ENCODE assay signal across 10 cellular contexts in genomic region chr12:92185052-92185451, GRCh38. TPM values are rescaled to one million over a fixed set of nuclear protein-coding genes. Genes with fewer than 3 reads are reported as not detected.
DNase-seq lines count a peak whose midpoint lies in the region; ATAC-seq and TF ChIP-seq lines count a peak whose summit lies in the region.
"Had no signal": no experiment of that assay in that cellular context is flagged by ENCODE, and none has a peak within 500 bp of the region (broad histone marks: within the 10 kb centered on the region; RNA-seq: fewer than 3 reads in every experiment).

No MANE protein-coding gene starts in this region.

- H3K9me3 Mint-ChIP-seq in neural progenitor cell = peaks cover 15% of the 10 kb centered on the region

- H3K27ac ChIP-seq in thymus (ENCODE audit: low read depth) (peak overlapping the region; percentile 42), ovary (no peak overlapping the region), gastroesophageal sphincter (no peak overlapping the region), neural progenitor cell (no peak overlapping the region)
- H3K27ac ChIP-seq: C4-2B, gastrocnemius medialis had no signal

- no peaks in the 10 kb centered on the region for H4K20me1 ChIP-seq in neural progenitor cell (ENCODE audit: low read depth)

- TF ChIP-seq POLR2A in ovary (IDR thresholded peaks at IDR 0.05) (no peak), gastroesophageal sphincter (IDR thresholded peaks at IDR 0.05) (no peak)

- H3K4me3 ChIP-seq in thymus (ENCODE audit: low read length) = no peak overlapping the region
- H3K4me3 ChIP-seq in ovary = no peak overlapping the region
- H3K4me3 ChIP-seq in gastroesophageal sphincter = no peak overlapping the region
- H3K4me3 ChIP-seq in neural progenitor cell = no peak overlapping the region
- H3K4me3 ChIP-seq: gastrocnemius medialis had no signal

- ATAC-seq in HG02885 (IDR thresholded peaks at IDR 0.05; ENCODE audit: poor library complexity, unreplicated experiment) (peak; percentile 76), T-helper 17 cell (peak; percentile 87), gastroesophageal sphincter (no peak)
- ATAC-seq: gastrocnemius medialis had no signal

- intact Hi-C loops in ovary (cut with DNase I) = no loop called here

- no peaks in the 10 kb centered on the region for H3K27me3 ChIP-seq in thymus (ENCODE audit: control insufficient read depth, insufficient read depth)
- no peaks in the 10 kb centered on the region for H3K27me3 ChIP-seq in ovary
- H3K27me3 ChIP-seq in gastroesophageal sphincter = no peaks in the 10 kb centered on the region
- H3K27me3 ChIP-seq in neural progenitor cell = no peaks in the 10 kb centered on the region
- H3K27me3 ChIP-seq: gastrocnemius medialis had no signal

- DNase-seq in stimulated activated CD4-positive, alpha-beta T cell treated with anti-CD3 and anti-CD28 coated beads, Interleukin-15, amount 100 ng/mL, for 24 hours = peak; percentile 34
- DNase-seq in stimulated activated CD4-positive, alpha-beta T cell treated with anti-CD3 and anti-CD28 coated beads, Interleukin-12 subunit alpha, Interleukin-12 subunit beta, amount 100 ng/mL, for 4 hours = no peak
- DNase-seq in T-helper 17 cell (no peak), ovary (no peak), neural progenitor cell (ENCODE audit: low spot score) (no peak)
- DNase-seq: gastrocnemius medialis had no signal

- no peak overlapping the region for H3K4me3 Mint-ChIP-seq in T-helper 17 cell
- H3K4me3 Mint-ChIP-seq in neural progenitor cell = no peak overlapping the region

- H3K27ac Mint-ChIP-seq in T-helper 17 cell (peak overlapping the region; percentile 97), neural progenitor cell (no peak overlapping the region)

- no peak overlapping the region for H3K4me2 ChIP-seq in neural progenitor cell

- H3K36me3 Mint-ChIP-seq in T-helper 17 cell (ENCODE audit: low read depth) (no peaks in the 10 kb centered on the region), neural progenitor cell (peaks cover 2% of the 10 kb centered on the region)

- H3K79me2 ChIP-seq in neural progenitor cell (ENCODE audit: low read depth) = no peaks in the 10 kb centered on the region

- no peak for TF ChIP-seq CTCF in ovary (IDR thresholded peaks at IDR 0.05)
- no peak for TF ChIP-seq CTCF in gastroesophageal sphincter (IDR thresholded peaks at IDR 0.05)
- no peak for TF ChIP-seq CTCF in neural progenitor cell (IDR thresholded peaks at IDR 0.05)

- no peak overlapping the region for H2AFZ ChIP-seq in neural progenitor cell (replicated peaks)

- H3K9me3 ChIP-seq in T-helper 17 cell (ENCODE audit: control insufficient read depth, low read length, poor library complexity, severe bottlenecking) (no peaks in the 10 kb centered on the region), thymus (ENCODE audit: control insufficient read depth) (no peaks in the 10 kb centered on the region), ovary (no peaks in the 10 kb centered on the region), gastroesophageal sphincter (peaks cover 0 to 5% (median 0%) of the 10 kb centered on the region in 3 donors), neural progenitor cell (ENCODE audit: low read depth) (no peaks in the 10 kb centered on the region)
- H3K9me3 ChIP-seq: gastrocnemius medialis had no signal

- H3K4me1 ChIP-seq in thymus (ENCODE audit: control insufficient read depth, insufficient read depth, low read length) (no peaks in the 10 kb centered on the region), ovary (ENCODE audit: insufficient read depth) (no peaks in the 10 kb centered on the region), gastroesophageal sphincter (no peaks in the 10 kb centered on the region), neural progenitor cell (peaks cover 12% of the 10 kb centered on the region)
- H3K4me1 ChIP-seq: gastrocnemius medialis had no signal

- H3F3A ChIP-seq in neural progenitor cell (ENCODE audit: low read depth) = no peaks in the 10 kb centered on the region

- H3K27me3 Mint-ChIP-seq in T-helper 17 cell (no peaks in the 10 kb centered on the region), neural progenitor cell (ENCODE audit: insufficient read depth, low read depth) (peaks cover 2% of the 10 kb centered on the region)

- TF ChIP-seq EP300 in ovary (IDR thresholded peaks at IDR 0.05) (no peak), gastroesophageal sphincter (IDR thresholded peaks at IDR 0.05) (no peak)

- H3K9ac ChIP-seq in neural progenitor cell = no peak overlapping the region

- H3K36me3 ChIP-seq in thymus (ENCODE audit: control insufficient read depth, insufficient read depth) (no peaks in the 10 kb centered on the region), ovary (no peaks in the 10 kb centered on the region), gastroesophageal sphincter (no peaks in the 10 kb centered on the region), neural progenitor cell (no peaks in the 10 kb centered on the region)
- H3K36me3 ChIP-seq: gastrocnemius medialis had no signal

- H3K4me1 Mint-ChIP-seq in T-helper 17 cell = peaks cover 24% of the 10 kb centered on the region
- no peaks in the 10 kb centered on the region for H3K4me1 Mint-ChIP-seq in neural progenitor cell

RNA-seq across cellular contexts. Expression of gene BTG1, which starts 39.4 kb away (rescaled TPM):
- total RNA-seq in T-helper 17 cell (1,000 to 10,000 TPM; 1,109 to 1,137 TPM), ovary (100 to 1,000 TPM in 2 of 7 donors, 10 to 100 TPM in 5; 63.6 to 145 (median 86.1) TPM), gastroesophageal sphincter (10 to 100 TPM; 33.7 to 46.1 (median 42.7) TPM), neural progenitor cell (ENCODE audit: low replicate concordance) (25.2 and 45.1 TPM in 2 replicates)
- polyA plus RNA-seq in thymus (313 TPM), ovary (10 to 100 TPM; 55.8 to 94.2 TPM)

Comparison
In these comparisons a context has a peak if more than half of its experiments do, and no peak if none do; other contexts are left out.
1. RNA of gene BTG1, which starts 39.4 kb away (total RNA-seq): 1,109 to 1,137 TPM in T-helper 17 cell; 63.6 to 145 TPM in ovary, 25.2 to 45.1 TPM in neural progenitor cell and 33.7 to 46.1 TPM in gastroesophageal sphincter; every median in the first group is over 4 times any median in the second.